Comparison of ENCODE assay signal across 8 cellular contexts in genomic region chr10:76984559-76985443, GRCh38.
A peak's percentile ranks its signal among the peaks of the same experiment; 100 is the strongest.
DNase-seq lines count a peak whose midpoint lies in the region; ATAC-seq, FAIRE-seq and TF ChIP-seq lines count a peak whose summit lies in the region.

No MANE protein-coding gene starts in this region.

- H3K27me3 Mint-ChIP-seq in chondrocyte (ENCODE audit: low read depth) = no peaks in the 10 kb centered on the region

- peak; percentile 88 for TF ChIP-seq RAD21 in A549 (conservative IDR thresholded peaks at IDR 0.05 in 1 of 2, IDR thresholded peaks at IDR 0.05 in 1 of 2)

- peak; percentile 87 to 94 for ATAC-seq in A549
- ATAC-seq in GM18519 (IDR thresholded peaks at IDR 0.05; ENCODE audit: low FRiP score, unreplicated experiment) = peak; percentile 91
- ATAC-seq in HG03159 (IDR thresholded peaks at IDR 0.05; ENCODE audit: unreplicated experiment) = peak; percentile 89
- ATAC-seq in left lobe of liver = peak; percentile 98

- H3K4me3 Mint-ChIP-seq in chondrocyte (ENCODE audit: unreplicated experiment) = no peak overlapping the region

- FAIRE-seq in A549 (lab: Jason Lieb, UNC) = no peak

- H3K9me3 Mint-ChIP-seq in chondrocyte (ENCODE audit: low read depth) = no peaks in the 10 kb centered on the region

- CTCF ChIA-PET in A549 (lab: Yijun Ruan, JAX) = interaction anchor here (0.5 to 2.2 kb wide), 21 partner anchors 8 to 1583 kb away, joined by 3 to 21 read pairs (median 4); no protein-coding TSS in a partner anchor

- DNase-seq in A549 (ENCODE audit: low read depth in 1 of 2, low spot score in 1 of 2) = peak; percentile 52 to 78
- DNase-seq in NCI-H2196 (lab: John Stamatoyannopoulos, UW; ENCODE audit: unreplicated experiment) = peak; percentile 62
- DNase-seq in activated CD4-positive, alpha-beta T cell treated with anti-CD3 and anti-CD28 coated beads for 24 hours (ENCODE audit: low read depth in 2 of 2) = peak; percentile 53 to 55
- no peak for DNase-seq in chondrocyte (ENCODE audit: low spot score)
- peak; percentile 65 for DNase-seq in left lobe of liver (ENCODE audit: low spot score)
- DNase-seq in stimulated activated CD4-positive, alpha-beta T cell treated with anti-CD3 and anti-CD28 coated beads, Interleukin-4, amount 100 ng/mL, for 24 hours = peak; percentile 59

- no peak overlapping the region for H3K4me3 ChIP-seq in A549

- no peaks in the 10 kb centered on the region for H3K9me3 ChIP-seq in A549

- H3K36me3 Mint-ChIP-seq in chondrocyte (ENCODE audit: low read depth) = peaks cover 2% of the 10 kb centered on the region

- H3K27ac ChIP-seq in A549 = no peak overlapping the region

- 1% methylated on average over 6 of the region's 6 CpGs for whole genome bisulfite sequencing in A549 (ENCODE audit: missing lambda C conversion rate)

- H3K4me2 ChIP-seq in A549 = no peak overlapping the region

- H3K4me1 Mint-ChIP-seq in chondrocyte (ENCODE audit: low read depth) = peaks cover 4% of the 10 kb centered on the region

- no peak for TF ChIP-seq POLR2A in A549 (IDR thresholded peaks at IDR 0.05; ENCODE audit: low read length)

- no peaks in the 10 kb centered on the region for H3K4me1 ChIP-seq in A549

- no peak overlapping the region for H3K27ac Mint-ChIP-seq in chondrocyte (ENCODE audit: unreplicated experiment)

- TF ChIP-seq CTCF in A549 (IDR thresholded peaks at IDR 0.05) (peak; percentile 96), chondrocyte (IDR thresholded peaks at IDR 0.05) (peak; percentile 99)

- POLR2A ChIA-PET in A549 (lab: Yijun Ruan, JAX) = interaction anchor here (0.6 kb wide), 1 partner anchor 682 kb away, joined by 4 read pairs; no protein-coding TSS in a partner anchor

- TF ChIP-seq EP300 in A549 (IDR thresholded peaks at IDR 0.05) = no peak

TF ChIP-seq in A549, 52 proteins besides CTCF, POLR2A, EP300 and RAD21:
- TF ChIP-seq BCL3 (IDR thresholded peaks at IDR 0.05) (no peak), KDM5A (IDR thresholded peaks at IDR 0.05) (no peak), SMC3 (IDR thresholded peaks at IDR 0.05) (peak; percentile 77)
